Comparison of ENCODE assay signal across 13 cellular contexts in genomic region chr2:38409904-38410167, GRCh38. TPM values are rescaled to one million over a fixed set of nuclear protein-coding genes. Genes with fewer than 3 reads are reported as not detected.
DNase-seq lines count a peak whose midpoint lies in the region; ATAC-seq and TF ChIP-seq lines count a peak whose summit lies in the region.
"Had no signal": no experiment of that assay in that cellular context is flagged by ENCODE, and none has a peak within 500 bp of the region (broad histone marks: within the 10 kb centered on the region; RNA-seq: fewer than 3 reads in every experiment).

No MANE protein-coding gene starts in this region.

- TF ChIP-seq POLR2A in transverse colon (IDR thresholded peaks at IDR 0.05), result no peak

- no peak for TF ChIP-seq CTCF in transverse colon (IDR thresholded peaks at IDR 0.05)

- no peak for TF ChIP-seq EP300 in transverse colon (IDR thresholded peaks at IDR 0.05; ENCODE audit: low read depth)

- ATAC-seq in GM19372 (IDR thresholded peaks at IDR 0.05; ENCODE audit: low read depth, unreplicated experiment) (peak; percentile 14), HG02759 (IDR thresholded peaks at IDR 0.05; ENCODE audit: unreplicated experiment) (peak; percentile 28)
- ATAC-seq: activated naive CD4-positive, alpha-beta T cell treated with anti-CD3 and anti-CD28 coated beads, Interleukin-2, amount 50 U/mL, for 72 hours; PC-3 had no signal

- in situ Hi-C loops in transverse colon (cut with MboI; ENCODE audit: low pct_ligation_motif_present in 1 of 4, low pct_unique_long_range_greater_than_20kb in 1 of 4, low sequenced_read_pairs in 3 of 4), result no loop called here

- H3K27me3 ChIP-seq in transverse colon, result no peaks in the 10 kb centered on the region

- intact Hi-C loops in transverse colon (cut with DNase I; ENCODE audit: low total_unique reads), result no loop called here

- DNase-seq in SK-N-MC (ENCODE audit: low read depth, low spot score) (no peak), transverse colon (no peak), H4 (ENCODE audit: low spot score) (no peak), CD1c-positive myeloid dendritic cell (ENCODE audit: extremely low spot score) (no peak), epidermal melanocyte (ENCODE audit: insufficient read length, low spot score) (no peak)
- DNase-seq: activated CD8-positive, alpha-beta memory T cell treated with anti-CD3 and anti-CD28 coated beads for 24 hours; Caco-2; central memory CD4-positive, alpha-beta T cell; PC-3 had no signal

- H3K9me3 ChIP-seq in SK-N-MC (ENCODE audit: low read depth, low read length) (no peaks in the 10 kb centered on the region), transverse colon (peaks cover 13% of the 10 kb centered on the region in 2 donors)

- H3K27ac ChIP-seq in SK-N-MC, result peak overlapping the region; percentile 58
- H3K27ac ChIP-seq in transverse colon, result peak overlapping the region in 3 of 4 donors; percentile 2 to 51 (median 23)
- H3K27ac ChIP-seq: HL-60 had no signal

- H3K4me1 ChIP-seq in transverse colon, result peaks cover 0 to 27% (median 3%) of the 10 kb centered on the region in 4 donors

- H3K4me3 ChIP-seq in SK-N-MC, result peak overlapping the region; percentile 47; the same call in 1 of the 2 replicates
- no peak overlapping the region for H3K4me3 ChIP-seq in transverse colon

- WGBS in transverse colon (ENCODE audit: low coverage in 1 of 2), 2 donors, result 75 to 80% methylated on average over 1 of the region's 1 CpG

- H3K36me3 ChIP-seq in SK-N-MC (ENCODE audit: insufficient read depth, low read length) (no peaks in the 10 kb centered on the region), transverse colon (no peaks in the 10 kb centered on the region)

- H3K9ac ChIP-seq in SK-N-MC (ENCODE audit: insufficient read length), result no peak overlapping the region

RNA-seq across cellular contexts. Expression of gene ATL2, which starts 32.8 kb away (rescaled TPM):
- 100 to 1,000 TPM in 1 of 4 donors, 10 to 100 TPM in 3; 17.6 to 150 (median 69.1) TPM for total RNA-seq in transverse colon
- 68.0 and 68.3 TPM in 2 replicates for total RNA-seq in H4 (2014; rRNA removed; shearing (Covaris generic))
